Comparison of ENCODE assay signal across 24 cellular contexts in genomic region chr3:89098173-89098572, GRCh38. TPM values are rescaled to one million over a fixed set of nuclear protein-coding genes. Genes with fewer than 3 reads are reported as not detected.
"Had no signal": no experiment of that assay in that cellular context is flagged by ENCODE, and none has a peak within 500 bp of the region (broad histone marks: within the 10 kb centered on the region; RNA-seq: fewer than 3 reads in every experiment).

No MANE protein-coding gene starts in this region.

- H3K9me3 Mint-ChIP-seq: activated B cell treated with CpG ODN at 0.5 μM for 24 hours; activated naive CD4-positive, alpha-beta T cell treated with anti-CD3 and anti-CD28 coated beads, Interleukin-2, amount 50 U/mL, for 72 hours; activated T-cell treated with anti-CD3 and anti-CD28 coated beads, Interleukin-2, amount 50 U/mL, for 72 hours; brain; memory B cell; neural progenitor cell; stimulated activated naive B cell treated with anti-CD40 and anti-IgM and Interleukin-4, amounts not matched to agents 10 μg/mL and 1 μg/mL and 100 μg/mL, for 72 hours had no signal

- H3K9ac ChIP-seq: neural progenitor cell, parathyroid adenoma had no signal

- H3K79me2 ChIP-seq: parathyroid adenoma had no signal

- H3K27me3 ChIP-seq: neural progenitor cell, right atrium auricular region, stomach, thyroid gland, upper lobe of left lung had no signal

- H3K4me1 ChIP-seq: neural progenitor cell, parathyroid adenoma, right atrium auricular region, stomach, thyroid gland, upper lobe of left lung had no signal

- FAIRE-seq: kidney had no signal

- H3K27me3 Mint-ChIP-seq: brain; effector memory CD8-positive, alpha-beta T cell; memory B cell; stimulated activated naive B cell treated with anti-CD40 and anti-IgM and Interleukin-4, amounts not matched to agents 10 μg/mL and 1 μg/mL and 100 μg/mL, for 72 hours had no signal

- H3K4me1 Mint-ChIP-seq: activated B cell treated with CpG ODN at 0.5 μM for 24 hours; brain; memory B cell; natural killer cell; neural progenitor cell; stimulated activated naive B cell treated with anti-CD40 and anti-IgM and Interleukin-4, amounts not matched to agents 10 μg/mL and 1 μg/mL and 100 μg/mL, for 72 hours had no signal

- DNase-seq: activated B cell treated with CpG ODN at 0.5 μM for 24 hours; activated CD4-positive, alpha-beta T cell treated with anti-CD3 and anti-CD28 coated beads, Interleukin-2, amount 50 U/mL, for 4 hours; activated naive CD4-positive, alpha-beta T cell; activated T-cell treated with anti-CD3 and anti-CD28 coated beads for 4 hours; activated T-cell treated with anti-CD3 and anti-CD28 coated beads, Interleukin-2, amount 50 U/mL, for 72 hours; cortex of kidney; effector memory CD8-positive, alpha-beta T cell; head of caudate nucleus; kidney; natural killer cell; stimulated activated CD4-positive, alpha-beta T cell treated with anti-CD3 and anti-CD28 coated beads, Interleukin-15, amount 100 ng/mL, for 24 hours; stimulated activated CD4-positive, alpha-beta T cell treated with anti-CD3 and anti-CD28 coated beads, Interleukin-2, amount 100 ng/mL, for 24 hours; stimulated activated naive B cell treated with anti-CD40 and anti-IgM and Interleukin-4, amounts not matched to agents 10 μg/mL and 1 μg/mL and 100 μg/mL, for 72 hours; stomach; thyroid gland; upper lobe of left lung had no signal

- H3K4me3 Mint-ChIP-seq: activated B cell treated with CpG ODN at 0.5 μM for 24 hours; activated T-cell treated with anti-CD3 and anti-CD28 coated beads, Interleukin-2, amount 50 U/mL, for 72 hours; brain; effector memory CD8-positive, alpha-beta T cell; memory B cell; natural killer cell; neural progenitor cell; stimulated activated naive B cell treated with anti-CD40 and anti-IgM and Interleukin-4, amounts not matched to agents 10 μg/mL and 1 μg/mL and 100 μg/mL, for 72 hours had no signal

- H3K36me3 Mint-ChIP-seq: activated naive CD4-positive, alpha-beta T cell treated with anti-CD3 and anti-CD28 coated beads, Interleukin-2, amount 50 U/mL, for 72 hours; brain; memory B cell; natural killer cell; neural progenitor cell; stimulated activated naive B cell treated with anti-CD40 and anti-IgM and Interleukin-4, amounts not matched to agents 10 μg/mL and 1 μg/mL and 100 μg/mL, for 72 hours had no signal

- H3K36me3 ChIP-seq: neural progenitor cell, right atrium auricular region, stomach, thyroid gland, upper lobe of left lung had no signal

- ATAC-seq: activated T-cell treated with anti-CD3 and anti-CD28 coated beads, Interleukin-2, amount 50 U/mL, for 72 hours; effector memory CD8-positive, alpha-beta T cell had no signal

- H3K4me2 ChIP-seq: neural progenitor cell had no signal

- H2AFZ ChIP-seq: neural progenitor cell, parathyroid adenoma had no signal

- H3K9me3 ChIP-seq: right atrium auricular region, stomach, thyroid gland, upper lobe of left lung had no signal

- H3K4me3 ChIP-seq: neural progenitor cell, right atrium auricular region, stomach, thyroid gland, upper lobe of left lung had no signal

- H3K27ac ChIP-seq: neural progenitor cell, parathyroid adenoma, right atrium auricular region, stomach, thyroid gland, upper lobe of left lung had no signal

- H3K27ac Mint-ChIP-seq: activated B cell treated with CpG ODN at 0.5 μM for 24 hours; activated naive CD4-positive, alpha-beta T cell treated with anti-CD3 and anti-CD28 coated beads, Interleukin-2, amount 50 U/mL, for 72 hours; activated T-cell treated with anti-CD3 and anti-CD28 coated beads, Interleukin-2, amount 50 U/mL, for 72 hours; effector memory CD8-positive, alpha-beta T cell; memory B cell; natural killer cell; neural progenitor cell; stimulated activated naive B cell treated with anti-CD40 and anti-IgM and Interleukin-4, amounts not matched to agents 10 μg/mL and 1 μg/mL and 100 μg/mL, for 72 hours had no signal

RNA-seq across cellular contexts. Expression of gene EPHA3, which starts 9.2 kb away (rescaled TPM):
- total RNA-seq: activated B cell treated with CpG ODN at 0.5 μM for 24 hours; natural killer cell; pulmonary artery endothelial cell; T-helper 2 cell treated with Interferon-gamma antibody and Interleukin-4, amounts not matched to agents 100 ng/mL and 5 ng/mL, for 36 hours had no signal
